In genomic region chr1:65505547-65506325, GRCh38 we compare ENCODE assay signal across 16 cellular contexts.
"Had no signal": no experiment of that assay in that cellular context is flagged by ENCODE, and none has a peak within 500 bp of the region (broad histone marks: within the 10 kb centered on the region; RNA-seq: fewer than 3 reads in every experiment).

No MANE protein-coding gene starts in this region.

- H3K27me3 ChIP-seq: esophagus squamous epithelium, upper lobe of left lung had no signal

- H3K27ac ChIP-seq: esophagus squamous epithelium, upper lobe of left lung had no signal

- ATAC-seq: activated T-cell treated with anti-CD3 and anti-CD28 coated beads, Interleukin-2, amount 50 U/mL, for 72 hours; right cardiac atrium; SK-N-SH treated with all-trans-retinoic acid at 6 μM for 48 hours; stimulated activated effector memory CD8-positive, alpha-beta T cell treated with anti-CD3 and anti-CD28 coated beads, Interleukin-12 subunit alpha, Interleukin-12 subunit beta, amount 100 ng/mL, for 72 hours had no signal

- H3K36me3 Mint-ChIP-seq: activated CD4-positive, alpha-beta memory T cell treated with anti-CD3 and anti-CD28 coated beads for 36 hours; activated naive CD8-positive, alpha-beta T cell treated with anti-CD3 and anti-CD28 coated beads for 36 hours; mesothelial cell of epicardium; naive B cell; stimulated activated effector memory CD8-positive, alpha-beta T cell treated with anti-CD3 and anti-CD28 coated beads, Interleukin-12 subunit alpha, Interleukin-12 subunit beta, amount 100 ng/mL, for 72 hours had no signal

- H3K4me3 ChIP-seq: esophagus squamous epithelium, upper lobe of left lung had no signal

- H3K27me3 Mint-ChIP-seq: activated CD4-positive, alpha-beta memory T cell treated with anti-CD3 and anti-CD28 coated beads for 36 hours; activated naive CD8-positive, alpha-beta T cell treated with anti-CD3 and anti-CD28 coated beads for 36 hours had no signal

- H3K4me1 ChIP-seq: esophagus squamous epithelium, upper lobe of left lung had no signal

- H3K4me3 Mint-ChIP-seq: activated CD4-positive, alpha-beta memory T cell treated with anti-CD3 and anti-CD28 coated beads for 36 hours; activated naive CD8-positive, alpha-beta T cell treated with anti-CD3 and anti-CD28 coated beads for 36 hours; activated T-cell treated with anti-CD3 and anti-CD28 coated beads, Interleukin-2, amount 50 U/mL, for 72 hours; mesothelial cell of epicardium; naive B cell; stimulated activated effector memory CD8-positive, alpha-beta T cell treated with anti-CD3 and anti-CD28 coated beads, Interleukin-12 subunit alpha, Interleukin-12 subunit beta, amount 100 ng/mL, for 72 hours had no signal

- H3K9me3 ChIP-seq: esophagus squamous epithelium, upper lobe of left lung had no signal

- H3K9me3 Mint-ChIP-seq: activated CD4-positive, alpha-beta memory T cell treated with anti-CD3 and anti-CD28 coated beads for 36 hours; activated naive CD8-positive, alpha-beta T cell treated with anti-CD3 and anti-CD28 coated beads for 36 hours; stimulated activated effector memory CD8-positive, alpha-beta T cell treated with anti-CD3 and anti-CD28 coated beads, Interleukin-12 subunit alpha, Interleukin-12 subunit beta, amount 100 ng/mL, for 72 hours had no signal

- DNase-seq: activated CD4-positive, alpha-beta memory T cell treated with anti-CD3 and anti-CD28 coated beads for 36 hours; activated CD4-positive, alpha-beta T cell treated with anti-CD3 and anti-CD28 coated beads for 1 hour; activated gamma-delta T cell treated with Interleukin-2 at 50 U/mL for 16 hours; activated naive CD8-positive, alpha-beta T cell treated with anti-CD3 and anti-CD28 coated beads for 36 hours; activated T-cell treated with anti-CD3 and anti-CD28 coated beads, Interleukin-2, amount 50 U/mL, for 72 hours; anterior cingulate cortex; esophagus squamous epithelium; hippocampal formation; naive B cell; posterior cingulate gyrus; T-helper 2 cell; upper lobe of left lung had no signal

- H3K4me1 Mint-ChIP-seq: activated naive CD8-positive, alpha-beta T cell treated with anti-CD3 and anti-CD28 coated beads for 36 hours; naive B cell; stimulated activated effector memory CD8-positive, alpha-beta T cell treated with anti-CD3 and anti-CD28 coated beads, Interleukin-12 subunit alpha, Interleukin-12 subunit beta, amount 100 ng/mL, for 72 hours had no signal

- H3K36me3 ChIP-seq: esophagus squamous epithelium, upper lobe of left lung had no signal

- H3K27ac Mint-ChIP-seq: activated CD4-positive, alpha-beta memory T cell treated with anti-CD3 and anti-CD28 coated beads for 36 hours; activated naive CD8-positive, alpha-beta T cell treated with anti-CD3 and anti-CD28 coated beads for 36 hours; activated T-cell treated with anti-CD3 and anti-CD28 coated beads, Interleukin-2, amount 50 U/mL, for 72 hours; mesothelial cell of epicardium; naive B cell; stimulated activated effector memory CD8-positive, alpha-beta T cell treated with anti-CD3 and anti-CD28 coated beads, Interleukin-12 subunit alpha, Interleukin-12 subunit beta, amount 100 ng/mL, for 72 hours had no signal
